ENCODE assay signal across 8 cellular contexts in the genomic region with DNA sequence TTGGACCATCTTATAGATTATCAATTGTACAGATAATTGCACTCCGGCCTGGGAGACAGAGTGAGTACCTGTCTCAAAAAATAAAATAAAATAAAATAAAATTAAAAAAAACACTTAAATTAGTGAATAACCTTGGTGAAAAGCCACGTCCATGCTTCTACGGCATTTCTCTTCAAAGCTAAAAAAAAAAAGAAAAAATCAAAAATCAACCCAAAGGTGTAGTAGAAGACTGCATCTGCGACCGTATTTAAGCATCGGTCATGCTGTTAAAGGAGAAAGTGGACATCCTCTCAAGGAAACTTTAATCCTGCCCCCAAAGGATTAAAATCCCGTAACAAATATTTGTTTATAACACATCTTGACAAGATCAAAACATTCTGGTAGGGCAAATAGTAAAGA. TPM values are rescaled to one million over a fixed set of nuclear protein-coding genes. Genes with fewer than 3 reads are reported as not detected.
A peak's percentile ranks its signal among the peaks of the same experiment; 100 is the strongest.
DNase-seq lines count a peak whose midpoint lies in the region; ATAC-seq and TF ChIP-seq lines count a peak whose summit lies in the region.

No MANE protein-coding gene starts in this region.

- no peaks in the 10 kb centered on the region for H3K9me2 ChIP-seq in GM23248 (ENCODE audit: insufficient read depth)

- peak overlapping the region; percentile 97 for H3K9ac ChIP-seq in GM23248
- peak overlapping the region; percentile 93 for H3K9ac ChIP-seq in skeletal muscle satellite cell (ENCODE audit: low read depth, low read length)

- H3K36me3 ChIP-seq in GM23248 (ENCODE audit: low read depth) (no peaks in the 10 kb centered on the region), gastroesophageal sphincter (peaks cover 0 to 3% of the 10 kb centered on the region in 2 donors), skeletal muscle satellite cell (ENCODE audit: insufficient read depth, low read length) (peaks cover 5% of the 10 kb centered on the region)

- H4K20me1 ChIP-seq in GM23248 (ENCODE audit: insufficient read depth), result no peaks in the 10 kb centered on the region

- 42 to 46% methylated on average over 7 of the region's 7 CpGs for WGBS in GM23248 (ENCODE audit: low coverage in 1 of 2, low lambda C conversion rate in 2 of 2, missing lambda C conversion rate in 2 of 2), 2 experiments
- 25 to 29% methylated on average over 6 to 7 of the region's 7 CpGs for WGBS in gastroesophageal sphincter (ENCODE audit: low coverage in 1 of 2), 2 donors

- H3K79me2 ChIP-seq in GM23248 (ENCODE audit: insufficient read depth), result peaks cover 34% of the 10 kb centered on the region

- TF ChIP-seq EP300 in gastroesophageal sphincter (IDR thresholded peaks at IDR 0.05), result no peak

- H3K9me3 ChIP-seq in GM23248 (ENCODE audit: low read depth) (no peaks in the 10 kb centered on the region), gastroesophageal sphincter (no peaks in the 10 kb centered on the region), skeletal muscle satellite cell (replicated peaks; ENCODE audit: low read length) (no peaks in the 10 kb centered on the region)

- DNase-seq in GM23248 (no peak), NCI-H1417 treated with DMSO at 0.1 percent for 48 hours (lab: John Stamatoyannopoulos, UW) (no peak), DMS153 treated with DMSO at 0.1 percent for 48 hours (lab: John Stamatoyannopoulos, UW; ENCODE audit: unreplicated experiment) (no peak), midbrain (lab: John Stamatoyannopoulos, UW) (no peak)

- H3K27me3 ChIP-seq in GM23248 (replicated peaks; ENCODE audit: insufficient read depth) (no peaks in the 10 kb centered on the region), gastroesophageal sphincter (no peaks in the 10 kb centered on the region), skeletal muscle satellite cell (ENCODE audit: control insufficient read depth, insufficient read depth, low read length) (no peaks in the 10 kb centered on the region)

- H3F3A ChIP-seq in GM23248 (ENCODE audit: insufficient read depth), result peaks cover 21% of the 10 kb centered on the region

- no peak for ATAC-seq in gastroesophageal sphincter
- no peak for ATAC-seq in HG02588 (IDR thresholded peaks at IDR 0.05; ENCODE audit: unreplicated experiment)

- no peak for TF ChIP-seq CTCF in WI38 (IDR thresholded peaks at IDR 0.05; ENCODE audit: low read depth, low read length)
- TF ChIP-seq CTCF in gastroesophageal sphincter (IDR thresholded peaks at IDR 0.05), result no peak

- in situ Hi-C loops in GM23248 (cut with MboI), result no loop called here

- H3K4me3 ChIP-seq in GM23248 (peak overlapping the region; percentile 92), WI38 (ENCODE audit: low read depth, low read length) (peak overlapping the region; percentile 84), gastroesophageal sphincter (peak overlapping the region; percentile 58 to 90), skeletal muscle satellite cell (ENCODE audit: low read length) (peak overlapping the region; percentile 78)

- peak overlapping the region; percentile 98 for H3K27ac ChIP-seq in GM23248
- peak overlapping the region; percentile 99 to 100 (median 100) for H3K27ac ChIP-seq in gastroesophageal sphincter

- H3K4me2 ChIP-seq in GM23248 (ENCODE audit: unreplicated experiment), result peak overlapping the region; percentile 94
- peak overlapping the region; percentile 78 for H3K4me2 ChIP-seq in skeletal muscle satellite cell (ENCODE audit: low read length)

- peak overlapping the region; percentile 91 for H2AFZ ChIP-seq in GM23248

- TF ChIP-seq POLR2A in gastroesophageal sphincter (IDR thresholded peaks at IDR 0.05), result no peak

- H3K4me1 ChIP-seq in GM23248 (ENCODE audit: insufficient read depth), result peaks cover 23% of the 10 kb centered on the region
- H3K4me1 ChIP-seq in gastroesophageal sphincter, result peaks cover 0 to 41% (median 4%) of the 10 kb centered on the region in 3 donors
- peaks cover 11% of the 10 kb centered on the region for H3K4me1 ChIP-seq in skeletal muscle satellite cell (ENCODE audit: control insufficient read depth, insufficient read depth, low read length)

RNA-seq across cellular contexts. Expression of a gene that starts 0.3 kb away (rescaled TPM):
- total RNA-seq in GM23248 (2014; rRNA removed; shearing (Covaris generic)), result 14.4 and 26.4 TPM in 2 replicates
- 15.4 and 19.6 TPM in 2 replicates for polyA plus RNA-seq in GM23248 (2016; fragmentation: Nextera tagmentation; extraction: Ambion mirVana)
- total RNA-seq in gastroesophageal sphincter, result 10 to 100 TPM in 3 of 4 donors, 1 to 10 TPM in 1; 9.6 to 27.6 (median 17.9) TPM
- total RNA-seq in skeletal muscle satellite cell (2012; rRNA removed), result 29.5 and 31.7 TPM in 2 replicates
